ENCODE assay signal across 25 cellular contexts in the genomic region with DNA sequence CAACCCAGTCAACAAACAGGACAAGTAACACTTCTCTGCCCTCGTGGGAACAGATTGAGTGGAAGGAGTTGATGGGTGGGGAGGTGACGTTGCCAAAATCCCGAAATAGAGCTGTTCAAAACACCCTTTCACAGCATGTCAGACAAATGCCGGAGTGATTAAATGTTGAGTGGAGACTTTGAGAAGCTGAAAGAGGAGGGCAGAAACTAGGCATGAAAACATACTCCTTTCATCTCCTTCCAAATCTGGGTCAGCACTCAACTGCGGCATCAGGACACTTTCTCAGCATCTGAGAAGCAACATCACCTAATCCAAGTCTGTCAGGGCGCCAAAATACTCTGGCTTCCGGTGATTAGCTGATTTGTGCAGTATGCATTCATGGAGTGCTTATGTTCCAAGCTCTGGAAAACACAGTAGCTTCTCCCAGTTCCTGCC. TPM values are rescaled to one million over a fixed set of nuclear protein-coding genes. Genes with fewer than 3 reads are reported as not detected.
DNase-seq lines count a peak whose midpoint lies in the region; TF ChIP-seq lines count a peak whose summit lies in the region.
"Had no signal": no experiment of that assay in that cellular context is flagged by ENCODE, and none has a peak within 500 bp of the region (broad histone marks: within the 10 kb centered on the region; RNA-seq: fewer than 3 reads in every experiment).

No MANE protein-coding gene starts in this region.

- H4K91ac ChIP-seq in neuronal stem cell (ENCODE audit: low read depth, low read length, poor library complexity), result no peak overlapping the region

- peak overlapping the region; percentile 20 for H2BK5ac ChIP-seq in neuronal stem cell (ENCODE audit: low read length)

- no peak overlapping the region for H2BK15ac ChIP-seq in neuronal stem cell (ENCODE audit: low read length)

- H2BK120ac ChIP-seq in neuronal stem cell (ENCODE audit: low read depth, low read length), result no peak overlapping the region

- H3K4me1 ChIP-seq in neuronal stem cell (ENCODE audit: control insufficient read depth in 2 of 2, insufficient read depth in 1 of 2, low read depth in 1 of 2, low read length in 2 of 2), result no peaks in the 10 kb centered on the region
- peaks cover 0 to 3% (median 0%) of the 10 kb centered on the region in 4 donors for H3K4me1 ChIP-seq in Peyer's patch
- no peaks in the 10 kb centered on the region for H3K4me1 ChIP-seq in vagina
- H3K4me1 ChIP-seq: prostate gland had no signal

- H3K27ac ChIP-seq in neuronal stem cell (replicated peaks; ENCODE audit: low read length) (no peak overlapping the region), Peyer's patch (no peak overlapping the region), vagina (no peak overlapping the region)
- H3K27ac ChIP-seq: 22Rv1, epithelial cell of prostate, KMS-11, neutrophil, prostate gland, thyroid gland, VCaP had no signal

- H3K79me1 ChIP-seq in neuronal stem cell (ENCODE audit: low read depth, low read length), result no peaks in the 10 kb centered on the region

- peaks cover 0 to 5% of the 10 kb centered on the region in 2 donors for H3K9me3 ChIP-seq in neuronal stem cell (replicated peaks in 1 of 2; ENCODE audit: control insufficient read depth in 2 of 2, insufficient read depth in 1 of 2, low read depth in 1 of 2, low read length in 2 of 2)
- no peaks in the 10 kb centered on the region for H3K9me3 ChIP-seq in Peyer's patch
- H3K9me3 ChIP-seq in vagina, result no peaks in the 10 kb centered on the region
- H3K9me3 ChIP-seq: neutrophil, prostate gland, thyroid gland had no signal

- no peak overlapping the region for H3K4ac ChIP-seq in neuronal stem cell (ENCODE audit: low read length)

- no peak overlapping the region for H3K14ac ChIP-seq in neuronal stem cell (ENCODE audit: low read length)

- no peak for TF ChIP-seq CTCF in fibroblast of the aortic adventitia (IDR thresholded peaks at IDR 0.05; ENCODE audit: insufficient read depth, low read length)
- no peak for TF ChIP-seq CTCF in Peyer's patch (IDR thresholded peaks at IDR 0.05)
- TF ChIP-seq CTCF in vagina (IDR thresholded peaks at IDR 0.05), result no peak

- no peak overlapping the region for H3K4me2 ChIP-seq in neuronal stem cell (ENCODE audit: insufficient read depth, low read length, poor library complexity, severe bottlenecking)
- H3K4me2 ChIP-seq: KMS-11 had no signal

- H3K23ac ChIP-seq in neuronal stem cell (ENCODE audit: low read depth, low read length, poor library complexity), result no peak overlapping the region

- H3K18ac ChIP-seq in neuronal stem cell (ENCODE audit: low read length), result no peak overlapping the region

- H3K36me3 ChIP-seq in neuronal stem cell (replicated peaks in 1 of 2; ENCODE audit: control insufficient read depth in 2 of 2, insufficient read depth in 2 of 2, low read length in 2 of 2) (no peaks in the 10 kb centered on the region), Peyer's patch (no peaks in the 10 kb centered on the region), vagina (no peaks in the 10 kb centered on the region)
- H3K36me3 ChIP-seq: neutrophil, prostate gland, thyroid gland had no signal

- no CpG with 5 or more reads among the region's 7 CpGs for WGBS in neuronal stem cell (ENCODE audit: extremely low coverage in 2 of 2, insufficient read length in 2 of 2, insufficient replicate concordance in 1 of 2), 2 donors

- no peak overlapping the region for H2AFZ ChIP-seq in neuronal stem cell (ENCODE audit: low read length)

- no peak overlapping the region for H2BK12ac ChIP-seq in neuronal stem cell (ENCODE audit: low read length)

- H3K4me3 ChIP-seq in fibroblast of the aortic adventitia (ENCODE audit: low read depth, low read length) (no peak overlapping the region), neuronal stem cell (ENCODE audit: low read length in 2 of 2) (no peak overlapping the region), Peyer's patch (no peak overlapping the region), vagina (no peak overlapping the region)
- H3K4me3 ChIP-seq: prostate gland, thyroid gland had no signal

- H4K8ac ChIP-seq in neuronal stem cell (ENCODE audit: low read depth, low read length), result peak overlapping the region; percentile 32

- no peak overlapping the region for H3K9ac ChIP-seq in neuronal stem cell (ENCODE audit: low read depth, low read length, poor library complexity)
- H3K9ac ChIP-seq: KMS-11 had no signal

- no peak overlapping the region for H2AK5ac ChIP-seq in neuronal stem cell (ENCODE audit: low read depth, low read length)

- peak; percentile 41 for DNase-seq in DMS 273 (lab: John Stamatoyannopoulos, UW; ENCODE audit: unreplicated experiment)
- DNase-seq in DMS 273 treated with DMSO at 0.1 percent for 48 hours (lab: John Stamatoyannopoulos, UW), result no peak
- peak; percentile 16 for DNase-seq in NCI-H82 treated with DMSO at 0.1 percent for 48 hours (lab: John Stamatoyannopoulos, UW; ENCODE audit: unreplicated experiment)
- peak; percentile 19 for DNase-seq in fibroblast of the aortic adventitia (ENCODE audit: low read depth)
- no peak for DNase-seq in neuronal stem cell (ENCODE audit: low spot score)
- DNase-seq in Peyer's patch, result no peak
- no peak for DNase-seq in vagina (ENCODE audit: extremely low spot score in 2 of 2)
- no peak for DNase-seq in activated T-cell treated with anti-CD3 and anti-CD28 coated beads, Interleukin-2, amount 50 U/mL, for 1 hour
- DNase-seq: activated CD4-positive, alpha-beta T cell treated with anti-CD3 and anti-CD28 coated beads for 48 hours; activated gamma-delta T cell treated with Interleukin-2 at 50 U/mL for 16 hours; activated T-cell treated with anti-CD3 and anti-CD28 coated beads, Interleukin-2, amount 50 U/mL, for 4 hours; CD4-positive, alpha-beta T cell; effector CD8-positive, alpha-beta T cell; mesendoderm; NCI-H1694 treated with DMSO at 0.1 percent for 48 hours; NCI-H2227 treated with DMSO at 0.1 percent for 48 hours; SHP77; T-helper 9 cell; thyroid gland had no signal

- no peak for TF ChIP-seq POLR2A in Peyer's patch (IDR thresholded peaks at IDR 0.05)
- no peak for TF ChIP-seq POLR2A in vagina (IDR thresholded peaks at IDR 0.05)

- intact Hi-C loops in vagina (cut with DNase I), result loop anchor here (10.0 kb wide), 1 partner anchor 118 kb away; no protein-coding TSS in a partner anchor

- H3K27me3 ChIP-seq in neuronal stem cell (ENCODE audit: control insufficient read depth in 3 of 3, insufficient read depth in 3 of 3, low read depth in 1 of 3, low read length in 3 of 3), result no peaks in the 10 kb centered on the region
- H3K27me3 ChIP-seq in Peyer's patch, result no peaks in the 10 kb centered on the region
- no peaks in the 10 kb centered on the region for H3K27me3 ChIP-seq in vagina
- H3K27me3 ChIP-seq: thyroid gland had no signal

RNA-seq across cellular contexts. Expression of gene MRI1, which starts 51.5 kb away (rescaled TPM):
- total RNA-seq in fibroblast of the aortic adventitia (ENCODE audit: low replicate concordance) (24.0 and 71.3 TPM in 2 replicates), Peyer's patch (100 to 1,000 TPM in 2 of 4 donors, 10 to 100 TPM in 2; 59.2 to 126 (median 95.7) TPM), vagina (69.0 TPM)
- polyA plus RNA-seq in neuronal stem cell (2013, experiment 1 of 2), result 16.3 TPM
- polyA plus RNA-seq in neuronal stem cell (2013, experiment 2 of 2), result 17.0 TPM

Comparison
In these comparisons a context has a peak if more than half of its experiments do, and no peak if none do; other contexts are left out.
1. DNase-seq: peak in DMS 273 (single experiment), NCI-H82 treated with DMSO at 0.1 percent for 48 hours (single experiment) and fibroblast of the aortic adventitia (single experiment); none in DMS 273 treated with DMSO at 0.1 percent for 48 hours (single experiment), neuronal stem cell (single experiment), Peyer's patch (0 of 3), vagina (0 of 2) and activated T-cell treated with anti-CD3 and anti-CD28 coated beads, Interleukin-2, amount 50 U/mL, for 1 hour (single experiment).